Comparison of ENCODE assay signal across 1 cellular context in the genomic region with DNA sequence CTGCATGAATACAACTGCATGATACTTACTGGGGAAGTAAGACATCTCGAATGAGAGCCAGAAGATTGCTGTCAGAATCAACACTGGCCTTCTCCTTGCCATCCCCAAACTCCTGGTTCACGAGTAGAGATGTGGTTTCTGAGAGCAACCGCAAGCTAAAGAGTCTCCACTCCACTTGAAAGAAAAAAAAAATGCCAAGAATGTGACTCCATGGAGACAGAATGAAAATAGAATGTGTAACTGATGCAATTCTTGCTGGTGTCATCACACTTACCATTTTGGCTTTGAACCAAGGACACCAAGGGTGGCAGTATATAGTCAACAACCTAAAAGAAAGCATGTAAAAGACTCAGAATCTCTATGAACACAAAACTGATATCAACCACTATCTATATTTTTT.
TF ChIP-seq lines count a peak whose summit lies in the region.

No MANE protein-coding gene starts in this region.

TF ChIP-seq in H1, 55 proteins besides CTCF, POLR2A, EP300 and RAD21:
- TF ChIP-seq HDAC6 (IDR thresholded peaks at IDR 0.05; ENCODE audit: low read depth, low read length) (no peak), TEAD4 (IDR thresholded peaks at IDR 0.05; ENCODE audit: low read depth, low read length) (peak; percentile 82), ZNF274 (IDR thresholded peaks at IDR 0.05; ENCODE audit: borderline replicate concordance, extremely low read depth, low read length) (no peak), CEBPB (IDR thresholded peaks at IDR 0.05; ENCODE audit: low read depth, low read length) (peak; percentile 92; the same call in 1 of the 2 replicates), SP1 (IDR thresholded peaks at IDR 0.05; ENCODE audit: low read depth, low read length) (peak; percentile 31; the same call in 1 of the 2 replicates)
- TF ChIP-seq, protein P1, sequence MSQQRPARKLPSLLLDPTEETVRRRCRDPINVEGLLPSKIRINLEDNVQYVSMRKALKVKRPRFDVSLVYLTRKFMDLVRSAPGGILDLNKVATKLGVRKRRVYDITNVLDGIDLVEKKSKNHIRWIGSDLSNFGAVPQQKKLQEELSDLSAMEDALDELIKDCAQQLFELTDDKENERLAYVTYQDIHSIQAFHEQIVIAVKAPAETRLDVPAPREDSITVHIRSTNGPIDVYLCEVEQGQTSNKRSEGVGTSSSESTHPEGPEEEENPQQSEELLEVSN (IDR thresholded peaks at IDR 0.05) = no peak
